Comparison of ENCODE assay signal across 1 cellular context in the genomic region with DNA sequence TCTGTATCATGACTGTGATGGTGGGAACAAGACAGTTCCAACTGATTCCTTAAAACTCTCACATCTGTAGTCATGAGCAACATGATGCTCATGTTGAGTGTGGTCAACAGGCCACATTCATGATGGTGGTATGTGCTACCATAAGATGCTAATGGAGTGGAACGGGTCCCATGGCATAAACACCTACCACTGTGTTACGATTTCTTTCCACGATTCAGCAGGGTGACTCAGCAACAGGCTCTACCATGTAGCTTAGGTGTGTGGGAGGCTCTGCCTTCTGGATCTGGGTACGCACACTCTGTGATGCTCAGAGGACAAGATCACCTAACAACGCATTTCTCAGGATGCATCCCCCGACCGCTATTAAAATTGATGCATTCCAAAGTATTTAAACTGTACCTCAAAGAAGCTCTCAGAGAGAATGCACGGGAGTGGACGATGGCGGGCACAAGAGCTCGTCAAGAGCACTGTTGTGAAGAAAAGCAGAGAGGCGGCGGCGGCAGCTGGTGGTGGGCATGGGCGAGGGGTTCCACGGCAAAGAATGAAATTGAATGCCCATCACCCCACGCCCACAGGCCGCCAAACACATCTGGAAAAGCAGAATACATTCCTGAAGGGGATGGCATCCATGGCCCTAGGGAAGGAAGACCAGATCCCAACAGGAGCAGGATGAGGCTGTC.
A peak's percentile ranks its signal among the peaks of the same experiment; 100 is the strongest.
TF ChIP-seq lines count a peak whose summit lies in the region.

No MANE protein-coding gene starts in this region.

TF ChIP-seq in K562, 482 proteins besides CTCF, POLR2A, EP300 and RAD21 (continued from another document):
- TF ChIP-seq FOXK1 (CRISPR knock-in tag; IDR thresholded peaks at IDR 0.05; ENCODE audit: borderline replicate concordance) (no peak), ZNF316 (IDR thresholded peaks at IDR 0.05) (0 out of 2 replicates have a peak, but pooled peaks have one; percentile 8), NFE2 (IDR thresholded peaks at IDR 0.05; ENCODE audit: low read depth) (peak; percentile 77), REST (CRISPR knock-in tag; IDR thresholded peaks at IDR 0.05; ENCODE audit: low read depth) (no peak), FUS (optimal IDR thresholded peaks at IDR 0.05; ENCODE audit: low read depth, low read length) (no peak), RBM22 (IDR thresholded peaks at IDR 0.05; ENCODE audit: low read depth, low read length, poor library complexity, severe bottlenecking) (peak; percentile 49), ZFP1 (CRISPR knock-in tag; IDR thresholded peaks at IDR 0.05) (no peak), MAFK (IDR thresholded peaks at IDR 0.05; ENCODE audit: low read length) (no peak), C11orf30 (IDR thresholded peaks at IDR 0.05; ENCODE audit: low read depth) (peak; percentile 55), MAFG (tag; conservative IDR thresholded peaks at IDR 0.05) (peak; percentile 41; the same call in 1 of the 2 replicates), ZFP36 (IDR thresholded peaks at IDR 0.05; ENCODE audit: low read depth, low read length, partially characterized antibody) (no peak), ATF3 (IDR thresholded peaks at IDR 0.05) (peak; percentile 17; the same call in 1 of the 2 replicates), ATF3 (CRISPR knock-in tag; conservative IDR thresholded peaks at IDR 0.05) (no peak)
- TF ChIP-seq, protein P1, sequence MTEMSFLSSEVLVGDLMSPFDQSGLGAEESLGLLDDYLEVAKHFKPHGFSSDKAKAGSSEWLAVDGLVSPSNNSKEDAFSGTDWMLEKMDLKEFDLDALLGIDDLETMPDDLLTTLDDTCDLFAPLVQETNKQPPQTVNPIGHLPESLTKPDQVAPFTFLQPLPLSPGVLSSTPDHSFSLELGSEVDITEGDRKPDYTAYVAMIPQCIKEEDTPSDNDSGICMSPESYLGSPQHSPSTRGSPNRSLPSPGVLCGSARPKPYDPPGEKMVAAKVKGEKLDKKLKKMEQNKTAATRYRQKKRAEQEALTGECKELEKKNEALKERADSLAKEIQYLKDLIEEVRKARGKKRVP (CRISPR knock-in tag; IDR thresholded peaks at IDR 0.05) = no peak
